16 cellular contexts compared by ENCODE assay signal in genomic region chr4:63493265-63493664, GRCh38.
DNase-seq lines count a peak whose midpoint lies in the region; ATAC-seq and TF ChIP-seq lines count a peak whose summit lies in the region.
"Had no signal": no experiment of that assay in that cellular context is flagged by ENCODE, and none has a peak within 500 bp of the region (broad histone marks: within the 10 kb centered on the region; RNA-seq: fewer than 3 reads in every experiment).

No MANE protein-coding gene starts in this region.

- H3K36me3 Mint-ChIP-seq in HFFc6 (ENCODE audit: low read depth), result peaks cover 4% of the 10 kb centered on the region; the same call in 1 of the 2 replicates

- no peak overlapping the region for H3K27ac ChIP-seq in BLaER1 treated with 17β-estradiol and CSF1 and Interleukin-3, amounts not matched to agents 10 nM and 100 nM
- peak overlapping the region; percentile 25 for H3K27ac ChIP-seq in KMS-11
- H3K27ac ChIP-seq in SK-N-MC, result peak overlapping the region; percentile 99
- H3K27ac ChIP-seq: C4-2B, HL-60 had no signal

- peak overlapping the region; percentile 67 for H2AFZ ChIP-seq in KMS-11 (ENCODE audit: low read depth)

- H3K27ac Mint-ChIP-seq in HFFc6, result no peak overlapping the region
- H3K27ac Mint-ChIP-seq: B cell; CD4-positive, alpha-beta T cell; H9 had no signal

- no peaks in the 10 kb centered on the region for H3K79me2 ChIP-seq in KMS-11 (ENCODE audit: insufficient read depth, low read depth)

- H3K4me1 ChIP-seq in BLaER1 treated with 17β-estradiol and CSF1 and Interleukin-3, amounts not matched to agents 10 nM and 100 nM, result peaks cover 13 to 19% (median 18%) of the 10 kb centered on the region in 10 experiments
- H3K4me1 ChIP-seq in KMS-11 (ENCODE audit: low read depth, poor library complexity, severe bottlenecking), result peaks cover 28% of the 10 kb centered on the region

- H3K4me1 Mint-ChIP-seq in HFFc6 (ENCODE audit: low read depth), result no peaks in the 10 kb centered on the region
- H3K4me1 Mint-ChIP-seq: B cell had no signal

- H3K9me3 ChIP-seq in BLaER1 treated with 17β-estradiol and CSF1 and Interleukin-3, amounts not matched to agents 10 nM and 100 nM (replicated peaks in 1 of 11), result no peaks in the 10 kb centered on the region
- no peaks in the 10 kb centered on the region for H3K9me3 ChIP-seq in SK-N-MC (ENCODE audit: low read depth, low read length)

- ATAC-seq in GM21786 (IDR thresholded peaks at IDR 0.05; ENCODE audit: unreplicated experiment) (peak; percentile 26), HG03342 (IDR thresholded peaks at IDR 0.05; ENCODE audit: unreplicated experiment) (no peak), Right ventricle myocardium superior (ENCODE audit: poor library complexity) (no peak), HG03460 (IDR thresholded peaks at IDR 0.05; ENCODE audit: unreplicated experiment) (no peak)

- TF ChIP-seq CTCF in KMS-11 (conservative IDR thresholded peaks at IDR 0.05; ENCODE audit: low read depth, low read length) (no peak), HFFc6 (IDR thresholded peaks at IDR 0.05) (no peak)

- intact Hi-C loops in Right ventricle myocardium superior (cut with DNase I), result no loop called here

- no peak overlapping the region for H3K4me3 ChIP-seq in BLaER1 treated with 17β-estradiol and CSF1 and Interleukin-3, amounts not matched to agents 10 nM and 100 nM
- H3K4me3 ChIP-seq in KMS-11 (IDR thresholded peaks at IDR 0.05; ENCODE audit: insufficient read depth, low read depth, low read length) (no peak overlapping the region), SK-N-MC (peak overlapping the region; percentile 85)

- H3K9ac ChIP-seq in BLaER1 treated with 17β-estradiol and CSF1 and Interleukin-3, amounts not matched to agents 10 nM and 100 nM, result no peak overlapping the region
- H3K9ac ChIP-seq in KMS-11 (no peak overlapping the region), SK-N-MC (ENCODE audit: insufficient read length) (peak overlapping the region; percentile 54)

- H3K4me2 ChIP-seq in BLaER1 treated with 17β-estradiol and CSF1 and Interleukin-3, amounts not matched to agents 10 nM and 100 nM, result peak overlapping the region; percentile 10 to 62 (median 41); a peak in 19 of 22 replicates
- peak overlapping the region; percentile 38 for H3K4me2 ChIP-seq in KMS-11

- no peaks in the 10 kb centered on the region for H3K36me3 ChIP-seq in BLaER1 treated with 17β-estradiol and CSF1 and Interleukin-3, amounts not matched to agents 10 nM and 100 nM
- H3K36me3 ChIP-seq in KMS-11 (ENCODE audit: insufficient read depth) (no peaks in the 10 kb centered on the region), SK-N-MC (ENCODE audit: insufficient read depth, low read length) (no peaks in the 10 kb centered on the region)

- no peaks in the 10 kb centered on the region for H3K27me3 ChIP-seq in BLaER1 treated with 17β-estradiol and CSF1 and Interleukin-3, amounts not matched to agents 10 nM and 100 nM
- no peaks in the 10 kb centered on the region for H3K27me3 ChIP-seq in KMS-11 (ENCODE audit: insufficient read depth, low read depth)

- H4K20me1 ChIP-seq in BLaER1 treated with 17β-estradiol and CSF1 and Interleukin-3, amounts not matched to agents 10 nM and 100 nM, result no peaks in the 10 kb centered on the region
- no peaks in the 10 kb centered on the region for H4K20me1 ChIP-seq in KMS-11 (ENCODE audit: insufficient read depth)

- H3K4me3 Mint-ChIP-seq in HFFc6, result no peak overlapping the region
- H3K4me3 Mint-ChIP-seq: B cell; CD4-positive, alpha-beta T cell; H9 had no signal

- DNase-seq in SK-N-MC (ENCODE audit: low read depth, low spot score) (no peak), HFFc6 (no peak), Right ventricle myocardium superior (no peak)
- DNase-seq: CD4-positive, alpha-beta T cell; DMS153; DMS79; GDM1; H9 had no signal

- H3K9me3 Mint-ChIP-seq in HFFc6, result peaks cover 43% of the 10 kb centered on the region
- H3K9me3 Mint-ChIP-seq: H9 had no signal

- no peaks in the 10 kb centered on the region for H3K27me3 Mint-ChIP-seq in HFFc6 (ENCODE audit: insufficient read depth)
- H3K27me3 Mint-ChIP-seq: B cell; CD4-positive, alpha-beta T cell had no signal

Comparison
In these comparisons a context has a peak if more than half of its experiments do, and no peak if none do; other contexts are left out.
1. H3K27ac ChIP-seq: peak in KMS-11 (single experiment) and SK-N-MC (single experiment); none in BLaER1 treated with 17β-estradiol and CSF1 and Interleukin-3, amounts not matched to agents 10 nM and 100 nM (0 of 11).